8 cellular contexts compared by ENCODE assay signal in genomic region chr5:65925094-65925600, GRCh38. TPM values are rescaled to one million over a fixed set of nuclear protein-coding genes. Genes with fewer than 3 reads are reported as not detected.
A peak's percentile ranks its signal among the peaks of the same experiment; 100 is the strongest.
DNase-seq lines count a peak whose midpoint lies in the region; ATAC-seq and TF ChIP-seq lines count a peak whose summit lies in the region.

No MANE protein-coding gene starts in this region.

- peaks cover 10% of the 10 kb centered on the region for H3K79me2 ChIP-seq in parathyroid adenoma

- H3K4me1 Mint-ChIP-seq in type B pancreatic cell (ENCODE audit: unreplicated experiment) = peaks cover 16% of the 10 kb centered on the region

- peak overlapping the region; percentile 77 for H3K4me2 ChIP-seq in parathyroid adenoma (ENCODE audit: low read length)

- no peak for TF ChIP-seq CTCF in parathyroid adenoma (IDR thresholded peaks at IDR 0.05)
- no peak for TF ChIP-seq CTCF in type B pancreatic cell (conservative IDR thresholded peaks at IDR 0.05)

- no peaks in the 10 kb centered on the region for H3K9me3 ChIP-seq in parathyroid adenoma (ENCODE audit: control insufficient read depth, low read length)

- H3K36me3 Mint-ChIP-seq in type B pancreatic cell = no peaks in the 10 kb centered on the region

- no peaks in the 10 kb centered on the region for H3K27me3 Mint-ChIP-seq in type B pancreatic cell

- peak overlapping the region; percentile 59 for H3K9ac ChIP-seq in parathyroid adenoma

- H3K36me3 ChIP-seq in parathyroid adenoma (ENCODE audit: control insufficient read depth, insufficient read depth, low read length) = no peaks in the 10 kb centered on the region

- peak overlapping the region; percentile 94 for H3K4me3 Mint-ChIP-seq in type B pancreatic cell

- H3K4me3 ChIP-seq in parathyroid adenoma (ENCODE audit: low read depth, low read length) = peak overlapping the region; percentile 64

- H2AFZ ChIP-seq in parathyroid adenoma = peak overlapping the region; percentile 95

- intact Hi-C loops in head of caudate nucleus (cut with DNase I) = loop anchor here (2.0 kb wide), 2 partner anchors 94 to 220 kb away; partner anchors contain the start of gene SREK1

- peak overlapping the region; percentile 91 for H3K27ac ChIP-seq in parathyroid adenoma

- H3K4me1 ChIP-seq in parathyroid adenoma = no peaks in the 10 kb centered on the region

- peak; percentile 65 for ATAC-seq in GM21717 (IDR thresholded peaks at IDR 0.05; ENCODE audit: unreplicated experiment)

- H3K27ac Mint-ChIP-seq in type B pancreatic cell = peak overlapping the region; percentile 94

- DNase-seq in EH (ENCODE audit: low read depth) = peak; percentile 84
- DNase-seq in KG1 (lab: John Stamatoyannopoulos, UW) = peak; percentile 85
- DNase-seq in SK-MEL-5 (ENCODE audit: low read depth, low spot score) = peak; percentile 54
- peak; percentile 69 for DNase-seq in activated naive CD4-positive, alpha-beta T cell treated with anti-CD3 and anti-CD28 coated beads, Interleukin-2, amount 50 U/mL, for 16 hours
- DNase-seq in head of caudate nucleus = peak; percentile 58 to 88 (median 76)
- DNase-seq in type B pancreatic cell (ENCODE audit: extremely low spot score, unreplicated experiment) = no peak

- H3K9me3 Mint-ChIP-seq in type B pancreatic cell = no peaks in the 10 kb centered on the region

- H3K27me3 ChIP-seq in parathyroid adenoma (ENCODE audit: control insufficient read depth, insufficient read depth, low read length) = no peaks in the 10 kb centered on the region

- in situ Hi-C loops in SK-MEL-5 (cut with HindIII; ENCODE audit: low pct_unique_long_range_greater_than_20kb, low sequenced_read_pairs) = no loop called here

RNA-seq across cellular contexts. Expression of gene ERBIN, which starts 1.2 kb away (rescaled TPM):
- 101 and 115 TPM in 2 replicates for total RNA-seq in SK-MEL-5 (2014; rRNA removed; shearing (Covaris generic))
- polyA plus RNA-seq in SK-MEL-5 (2015; cell fraction: cytosol; rRNA removed) = 49.7 and 74.9 TPM in 2 replicates
- 93.9 and 95.2 TPM in 2 replicates for polyA plus RNA-seq in SK-MEL-5 (2015; cell fraction: nucleus; rRNA removed)
- 57.5 and 60.2 TPM in 2 replicates for total RNA-seq in type B pancreatic cell (ENCODE audit: low replicate concordance)
